12 cellular contexts compared by ENCODE assay signal in the genomic region with DNA sequence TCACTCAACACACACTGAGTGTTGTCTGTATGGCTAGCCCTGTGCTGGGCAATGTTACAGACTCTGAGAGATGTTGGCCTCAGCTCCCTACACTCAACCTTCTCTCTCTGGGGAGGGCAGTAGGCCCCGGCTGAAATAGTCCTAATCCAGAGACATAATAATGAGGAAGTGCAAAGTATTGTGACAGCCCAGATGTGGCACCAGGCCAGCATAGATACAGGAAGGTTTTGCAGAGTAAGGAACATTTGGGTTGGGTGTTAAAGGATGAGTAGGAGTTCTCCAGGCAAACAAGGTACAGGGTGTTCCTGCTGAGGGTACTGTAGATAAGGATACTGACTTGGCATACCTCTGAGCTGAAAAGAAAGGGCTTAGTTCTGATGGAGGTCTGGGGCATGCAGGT. TPM values are rescaled to one million over a fixed set of nuclear protein-coding genes. Genes with fewer than 3 reads are reported as not detected.
A peak's percentile ranks its signal among the peaks of the same experiment; 100 is the strongest.
DNase-seq lines count a peak whose midpoint lies in the region; ATAC-seq, FAIRE-seq and TF ChIP-seq lines count a peak whose summit lies in the region.
"Had no signal": no experiment of that assay in that cellular context is flagged by ENCODE, and none has a peak within 500 bp of the region (broad histone marks: within the 10 kb centered on the region; RNA-seq: fewer than 3 reads in every experiment).

No MANE protein-coding gene starts in this region.

- intact Hi-C loops in Right ventricle myocardium inferior (cut with DNase I), result no loop called here
- intact Hi-C loops in cardiac septum (cut with DNase I), result no loop called here

- no peak for TF ChIP-seq POLR2A in H54 (IDR thresholded peaks at IDR 0.05; ENCODE audit: low read depth, low read length)

- FAIRE-seq in H54 (lab: Jason Lieb, UNC), result no peak
- FAIRE-seq: RCC 7860 had no signal

- H3K4me1 Mint-ChIP-seq in effector memory CD8-positive, alpha-beta T cell (ENCODE audit: low read depth in 2 of 2), result peaks cover 39 to 42% of the 10 kb centered on the region in 2 donors

- H3K4me3 Mint-ChIP-seq in effector memory CD8-positive, alpha-beta T cell, result peak overlapping the region; percentile 90 to 96

- ATAC-seq in Right ventricle myocardium inferior, result no peak
- ATAC-seq in effector memory CD8-positive, alpha-beta T cell (replicated peaks), result no peak
- ATAC-seq: HCT116 had no signal

- no peaks in the 10 kb centered on the region for H3K27me3 Mint-ChIP-seq in effector memory CD8-positive, alpha-beta T cell

- H3K36me3 Mint-ChIP-seq in effector memory CD8-positive, alpha-beta T cell (ENCODE audit: insufficient read depth), result peaks cover 6% of the 10 kb centered on the region

- DNase-seq in Right ventricle myocardium inferior (ENCODE audit: missing footprints), result peak; percentile 84
- DNase-seq in cardiac septum (ENCODE audit: low spot score), result no peak
- peak; percentile 78 for DNase-seq in OCI-M1 (lab: John Stamatoyannopoulos, UW)
- DNase-seq in effector memory CD8-positive, alpha-beta T cell, result no peak
- DNase-seq in activated CD8-positive, alpha-beta memory T cell treated with anti-CD3 and anti-CD28 coated beads, Interleukin-2, amount 50 U/mL, for 48 hours, result no peak
- DNase-seq in activated CD4-positive, CD25-positive, alpha-beta regulatory T cell treated with anti-CD3 and anti-CD28 coated beads, Interleukin-2, amount 50 U/mL, for 72 hours, result no peak
- DNase-seq in NCI-H2029 treated with DMSO at 0.1 percent for 48 hours (lab: John Stamatoyannopoulos, UW), result no peak
- DNase-seq in H54 (ENCODE audit: insufficient read length, low spot score), result no peak
- DNase-seq: transverse colon had no signal

- peak overlapping the region in 1 of 2 donors; percentile 97 for H3K27ac Mint-ChIP-seq in effector memory CD8-positive, alpha-beta T cell

- H3K9me3 Mint-ChIP-seq in effector memory CD8-positive, alpha-beta T cell, result no peaks in the 10 kb centered on the region

RNA-seq across cellular contexts. Expression of a gene that starts 2.4 kb away (rescaled TPM):
- total RNA-seq in Right ventricle myocardium inferior (21.1 TPM), cardiac septum (24.7 TPM)

RNA-seq across cellular contexts. Expression of a gene that starts 2.4 kb away (rescaled TPM):
- total RNA-seq in Right ventricle myocardium inferior (1.8 TPM), cardiac septum (1.0 TPM)

RNA-seq across cellular contexts. Expression of a gene that starts 2.8 kb away (rescaled TPM):
- total RNA-seq in Right ventricle myocardium inferior (4.1 TPM), cardiac septum (10.1 TPM)

RNA-seq across cellular contexts. Expression of a gene that starts 31.3 kb away (rescaled TPM):
- total RNA-seq in Right ventricle myocardium inferior (110 TPM), cardiac septum (137 TPM)

RNA-seq across cellular contexts. Expression of a gene that starts 38.7 kb away (rescaled TPM):
- total RNA-seq in Right ventricle myocardium inferior, result 843 TPM
- 907 TPM for total RNA-seq in cardiac septum
- total RNA-seq: epithelial cell of proximal tubule had no signal

Comparison
In these comparisons a context has a peak if more than half of its experiments do, and no peak if none do; other contexts are left out.
1. DNase-seq: peak in Right ventricle myocardium inferior (single experiment) and OCI-M1 (single experiment); none in cardiac septum (single experiment), effector memory CD8-positive, alpha-beta T cell (0 of 3), activated CD8-positive, alpha-beta memory T cell treated with anti-CD3 and anti-CD28 coated beads, Interleukin-2, amount 50 U/mL, for 48 hours (single experiment), activated CD4-positive, CD25-positive, alpha-beta regulatory T cell treated with anti-CD3 and anti-CD28 coated beads, Interleukin-2, amount 50 U/mL, for 72 hours (single experiment), NCI-H2029 treated with DMSO at 0.1 percent for 48 hours (single experiment) and H54 (single experiment).